In genomic region chr7:28973591-28973990, GRCh38 we compare ENCODE assay signal across 28 cellular contexts. TPM values are rescaled to one million over a fixed set of nuclear protein-coding genes. Genes with fewer than 3 reads are reported as not detected.
"Had no signal": no experiment of that assay in that cellular context is flagged by ENCODE, and none has a peak within 500 bp of the region (broad histone marks: within the 10 kb centered on the region; RNA-seq: fewer than 3 reads in every experiment).

No MANE protein-coding gene starts in this region.

- ATAC-seq: activated CD4-positive, alpha-beta T cell treated with anti-CD3 and anti-CD28 coated beads for 36 hours; activated CD8-positive, alpha-beta memory T cell treated with anti-CD3 and anti-CD28 coated beads, Interleukin-2, amount 10 ng/mL, durations not matched to agents 7 days and 5 days; activated CD8-positive, alpha-beta T cell treated with anti-CD3 and anti-CD28 coated beads, Interleukin-2, amount 10 ng/mL, durations not matched to agents 7 days and 5 days; activated T-helper 17 cell treated with anti-CD3 and anti-CD28 coated beads, Interleukin-2, amount 50 U/mL, for 72 hours had no signal

- H3K4me1 ChIP-seq: breast epithelium, colonic mucosa had no signal

- DNase-seq: activated CD4-positive, alpha-beta memory T cell treated with anti-CD3 and anti-CD28 coated beads for 36 hours; activated CD4-positive, alpha-beta T cell treated with anti-CD3 and anti-CD28 coated beads for 36 hours; activated CD4-positive, alpha-beta T cell treated with anti-CD3 and anti-CD28 coated beads, Interleukin-2, amount 10 ng/mL, durations not matched to agents 24 days and 14 days; activated CD4-positive, CD25-positive, alpha-beta regulatory T cell; activated CD4-positive, CD25-positive, alpha-beta regulatory T cell treated with anti-CD3 and anti-CD28 coated beads, Interleukin-2, amount 50 U/mL, for 72 hours; activated CD8-positive, alpha-beta memory T cell treated with anti-CD3 and anti-CD28 coated beads, Interleukin-2, amount 10 ng/mL, durations not matched to agents 7 days and 5 days; activated CD8-positive, alpha-beta memory T cell treated with anti-CD3 and anti-CD28 coated beads, Interleukin-2, amount 50 U/mL, for 4 hours; activated CD8-positive, alpha-beta T cell treated with anti-CD3 and anti-CD28 coated beads, Interleukin-2, amount 10 ng/mL, durations not matched to agents 7 days and 5 days; activated effector memory CD4-positive, alpha-beta T cell treated with Interleukin-2 at 50 U/mL for 16 hours; activated gamma-delta T cell treated with Interleukin-2 at 50 U/mL for 16 hours; activated naive CD4-positive, alpha-beta T cell treated with anti-CD3 and anti-CD28 coated beads, Interleukin-2, amount 50 U/mL, for 16 hours; activated naive CD4-positive, alpha-beta T cell treated with Interleukin-2 at 50 U/mL for 16 hours; activated T-cell treated with anti-CD3 and anti-CD28 coated beads, Interleukin-2, amount 50 U/mL, for 1 hour; amniotic stem cell; anterior cingulate cortex; central memory CD4-positive, alpha-beta T cell; cerebellar nuclear complex; colonic mucosa; effector CD8-positive, alpha-beta T cell; foreskin fibroblast; head of caudate nucleus; hippocampal formation; T-helper 2 cell had no signal

- H3K27ac ChIP-seq: breast epithelium, cardiac muscle cell, colonic mucosa, epithelial cell of prostate had no signal

- H3K4me3 ChIP-seq: breast epithelium, cardiac muscle cell, colonic mucosa had no signal

- H3K9me3 ChIP-seq: breast epithelium, colonic mucosa had no signal

- H3K27me3 ChIP-seq: breast epithelium, cardiac muscle cell, colonic mucosa had no signal

- H3K36me3 ChIP-seq: breast epithelium, cardiac muscle cell, colonic mucosa had no signal

RNA-seq across cellular contexts. Expression of gene TRIL, which starts 15.5 kb away (rescaled TPM):
- total RNA-seq: activated CD4-positive, alpha-beta memory T cell treated with anti-CD3 and anti-CD28 coated beads for 36 hours; activated CD4-positive, alpha-beta T cell treated with anti-CD3 and anti-CD28 coated beads for 36 hours; activated CD8-positive, alpha-beta memory T cell treated with anti-CD3 and anti-CD28 coated beads for 36 hours; activated CD8-positive, alpha-beta T cell treated with anti-CD3 and anti-CD28 coated beads, Interleukin-2, amount 10 ng/mL, durations not matched to agents 7 days and 5 days; activated T-helper 17 cell treated with anti-CD3 and anti-CD28 coated beads, Interleukin-2, amount 50 U/mL, for 72 hours had no signal
